Comparison of ENCODE assay signal across 15 cellular contexts in the genomic region with DNA sequence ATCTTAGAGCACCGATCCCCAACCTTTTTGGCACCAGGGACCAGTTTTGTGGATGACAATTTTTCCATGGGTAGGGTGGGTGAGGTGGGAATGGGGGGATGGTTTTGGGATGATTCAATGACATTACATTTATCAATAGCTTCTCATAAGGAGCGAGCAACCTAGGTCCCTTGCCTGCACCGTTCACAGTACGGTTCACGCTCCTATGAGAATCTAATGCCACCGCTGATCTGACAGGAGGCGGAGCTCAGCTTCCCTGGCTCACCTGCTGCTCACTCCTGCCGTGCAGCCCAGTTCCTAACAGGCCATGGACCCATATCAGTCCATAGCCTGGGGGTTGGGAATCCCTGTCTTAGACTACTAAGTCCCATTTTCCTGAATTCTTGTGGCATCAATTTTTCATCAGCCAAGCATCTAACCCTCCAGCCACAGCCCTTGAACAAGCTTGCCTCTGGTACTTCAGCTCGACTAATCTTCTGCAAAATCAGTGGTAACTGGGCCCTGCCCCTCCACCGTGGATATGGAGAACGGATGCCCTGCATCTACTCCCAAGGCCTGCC. TPM values are rescaled to one million over a fixed set of nuclear protein-coding genes. Genes with fewer than 3 reads are reported as not detected.
DNase-seq lines count a peak whose midpoint lies in the region; ATAC-seq and TF ChIP-seq lines count a peak whose summit lies in the region.
"Had no signal": no experiment of that assay in that cellular context is flagged by ENCODE, and none has a peak within 500 bp of the region (broad histone marks: within the 10 kb centered on the region; RNA-seq: fewer than 3 reads in every experiment).

No MANE protein-coding gene starts in this region.

- peaks cover 9% of the 10 kb centered on the region for H3K4me1 Mint-ChIP-seq in activated CD8-positive, alpha-beta memory T cell treated with anti-CD3 and anti-CD28 coated beads, Interleukin-2, amount 10 ng/mL, durations not matched to agents 7 days and 5 days
- H3K4me1 Mint-ChIP-seq in naive thymus-derived CD8-positive, alpha-beta T cell, result peaks cover 1 to 19% (median 9%) of the 10 kb centered on the region in 4 donors

- no peaks in the 10 kb centered on the region for H3K27me3 ChIP-seq in Panc1 (ENCODE audit: control insufficient read depth, insufficient read depth, low read length)
- H3K27me3 ChIP-seq in suprapubic skin, result no peaks in the 10 kb centered on the region

- peak; percentile 33 for DNase-seq in activated CD8-positive, alpha-beta memory T cell treated with anti-CD3 and anti-CD28 coated beads, Interleukin-2, amount 50 U/mL, for 48 hours
- no peak for DNase-seq in activated CD8-positive, alpha-beta memory T cell treated with anti-CD3 and anti-CD28 coated beads, Interleukin-2, amount 10 ng/mL, durations not matched to agents 7 days and 5 days
- DNase-seq in Panc1 (ENCODE audit: low read depth, low spot score) (no peak), mesenteric fat pad (ENCODE audit: low spot score) (peak; percentile 64), suprapubic skin (ENCODE audit: low spot score in 2 of 2) (peak; percentile 40 to 57), left colon (no peak)
- DNase-seq in stimulated activated naive CD4-positive, alpha-beta T cell (lab: John Stamatoyannopoulos, UW), result no peak
- DNase-seq in naive thymus-derived CD8-positive, alpha-beta T cell, result no peak
- DNase-seq: ACHN; CD4-positive, alpha-beta memory T cell; DMS79 treated with DMSO at 0.1 percent for 48 hours; EL; HCEC 1CT had no signal

- H3K27me3 Mint-ChIP-seq in activated CD8-positive, alpha-beta memory T cell treated with anti-CD3 and anti-CD28 coated beads, Interleukin-2, amount 10 ng/mL, durations not matched to agents 7 days and 5 days, result no peaks in the 10 kb centered on the region
- no peaks in the 10 kb centered on the region for H3K27me3 Mint-ChIP-seq in naive thymus-derived CD8-positive, alpha-beta T cell
- H3K27me3 Mint-ChIP-seq: CD4-positive, alpha-beta memory T cell had no signal

- H3K4me3 ChIP-seq in Panc1 (ENCODE audit: low read depth in 2 of 2, low read length in 2 of 2), result no peak overlapping the region
- H3K4me3 ChIP-seq in suprapubic skin, result no peak overlapping the region

- BruUV-seq in Panc1 (replicated peaks; lab: Mats Ljungman, UMichigan), result no TSS peak

- H3K4me3 Mint-ChIP-seq in activated CD8-positive, alpha-beta memory T cell treated with anti-CD3 and anti-CD28 coated beads, Interleukin-2, amount 10 ng/mL, durations not matched to agents 7 days and 5 days, result no peak overlapping the region
- H3K4me3 Mint-ChIP-seq in naive thymus-derived CD8-positive, alpha-beta T cell, result no peak overlapping the region
- H3K4me3 Mint-ChIP-seq: CD4-positive, alpha-beta memory T cell had no signal

- intact Hi-C loops in Panc1 (cut with micrococcal nuclease; ENCODE audit: unreplicated experiment) (no loop called here), left colon (cut with DNase I, micrococcal nuclease) (no loop called here)

- POLR2A ChIA-PET in Panc1 (lab: Charles Lee), result interaction anchor here (0.6 to 1.1 kb wide), 6 partner anchors 33 to 849 kb away, joined by 3 to 24 read pairs (median 5); a partner anchor contains a TSS
- POLR2A ChIA-PET in naive thymus-derived CD8-positive, alpha-beta T cell (lab: Charles Lee), result interaction anchor here (0.7 kb wide), 2 partner anchors 506 to 1443 kb away, joined by 3 to 6 read pairs; no protein-coding TSS in a partner anchor

- H3K9me3 Mint-ChIP-seq in activated CD8-positive, alpha-beta memory T cell treated with anti-CD3 and anti-CD28 coated beads, Interleukin-2, amount 10 ng/mL, durations not matched to agents 7 days and 5 days (ENCODE audit: low read depth), result no peaks in the 10 kb centered on the region
- no peaks in the 10 kb centered on the region for H3K9me3 Mint-ChIP-seq in naive thymus-derived CD8-positive, alpha-beta T cell
- H3K9me3 Mint-ChIP-seq: CD4-positive, alpha-beta memory T cell had no signal

- no peak overlapping the region for H3K27ac Mint-ChIP-seq in activated CD8-positive, alpha-beta memory T cell treated with anti-CD3 and anti-CD28 coated beads, Interleukin-2, amount 10 ng/mL, durations not matched to agents 7 days and 5 days
- H3K27ac Mint-ChIP-seq in naive thymus-derived CD8-positive, alpha-beta T cell, result peak overlapping the region in 1 of 10 donors; percentile 47

- H3K4me1 ChIP-seq in Panc1 (ENCODE audit: control insufficient read depth, insufficient read depth, low read length), result 0 out of 2 replicates have a peak, but pooled peaks cover 2% of the 10 kb centered on the region
- no peaks in the 10 kb centered on the region for H3K4me1 ChIP-seq in suprapubic skin

- WGBS in suprapubic skin, result 75% methylated on average over 11 of the region's 11 CpGs

- H3K9me3 ChIP-seq in Panc1 (ENCODE audit: control insufficient read depth, insufficient read depth, low read depth, low read length) (no peaks in the 10 kb centered on the region), suprapubic skin (no peaks in the 10 kb centered on the region)

- in situ Hi-C loops in Panc1 (cut with HindIII; ENCODE audit: low pct_unique_long_range_greater_than_20kb, low sequenced_read_pairs), result no loop called here

- TF ChIP-seq POLR2A in suprapubic skin (IDR thresholded peaks at IDR 0.05), result no peak

- no peaks in the 10 kb centered on the region for H3K36me3 ChIP-seq in Panc1 (ENCODE audit: control insufficient read depth, insufficient read depth, low read length)
- no peaks in the 10 kb centered on the region for H3K36me3 ChIP-seq in suprapubic skin

- no peaks in the 10 kb centered on the region for H3K36me3 Mint-ChIP-seq in activated CD8-positive, alpha-beta memory T cell treated with anti-CD3 and anti-CD28 coated beads, Interleukin-2, amount 10 ng/mL, durations not matched to agents 7 days and 5 days
- no peaks in the 10 kb centered on the region for H3K36me3 Mint-ChIP-seq in naive thymus-derived CD8-positive, alpha-beta T cell
- H3K36me3 Mint-ChIP-seq: CD4-positive, alpha-beta memory T cell had no signal

- H3K27ac ChIP-seq in Panc1 (ENCODE audit: low read length) (no peak overlapping the region), suprapubic skin (no peak overlapping the region)
- H3K27ac ChIP-seq: C4-2B, HL-60 had no signal

- TF ChIP-seq CTCF in Panc1 (IDR thresholded peaks at IDR 0.05) (no peak), suprapubic skin (IDR thresholded peaks at IDR 0.05) (no peak)

- no peak for TF ChIP-seq EP300 in suprapubic skin (IDR thresholded peaks at IDR 0.05)

- no peak for ATAC-seq in activated CD8-positive, alpha-beta memory T cell treated with anti-CD3 and anti-CD28 coated beads, Interleukin-2, amount 10 ng/mL, durations not matched to agents 7 days and 5 days
- 0 out of 2 replicates have a peak, but pooled peaks have one; percentile 4 for ATAC-seq in Panc1
- no peak for ATAC-seq in left colon
- ATAC-seq in naive thymus-derived CD8-positive, alpha-beta T cell, result no peak

- CTCF ChIA-PET in activated CD8-positive, alpha-beta memory T cell treated with anti-CD3 and anti-CD28 coated beads, Interleukin-2, amount 10 ng/mL, durations not matched to agents 7 days and 5 days (lab: Charles Lee), result interaction anchor here (0.7 to 2.6 kb wide), 4 partner anchors 9 to 37 kb away, joined by 3 to 10 read pairs (median 6); a partner anchor contains a TSS
- CTCF ChIA-PET in Panc1 (lab: Charles Lee), result interaction anchor here (0.5 to 9.8 kb wide), 25 partner anchors 9 to 983 kb away, joined by 3 to 111 read pairs (median 5); a partner anchor contains a TSS

RNA-seq across cellular contexts. Expression of a gene that starts 37.0 kb away (rescaled TPM):
- 10 to 100 TPM; 19.9 to 25.4 TPM for total RNA-seq in activated CD8-positive, alpha-beta memory T cell treated with anti-CD3 and anti-CD28 coated beads, Interleukin-2, amount 10 ng/mL, durations not matched to agents 7 days and 5 days
- total RNA-seq in Panc1 (2021; ENCODE audit: unreplicated experiment) (255 TPM), mesenteric fat pad (18.0 TPM), suprapubic skin (10 to 100 TPM; 11.0 to 20.4 (median 17.1) TPM), left colon (10 to 100 TPM; 10.7 to 11.7 TPM)
- polyA plus RNA-seq in Panc1 (2012; ENCODE audit: insufficient read length), result 324 TPM
- total RNA-seq in naive thymus-derived CD8-positive, alpha-beta T cell, result 10 to 100 TPM; 35.4 to 35.6 TPM
- under 1 TPM; 0.15 to 0.58 (median 0.35) TPM for polyA plus RNA-seq in naive thymus-derived CD8-positive, alpha-beta T cell

Comparison
In these comparisons a context has a peak if more than half of its experiments do, and no peak if none do; other contexts are left out.
1. DNase-seq: peak in activated CD8-positive, alpha-beta memory T cell treated with anti-CD3 and anti-CD28 coated beads, Interleukin-2, amount 50 U/mL, for 48 hours (single experiment), mesenteric fat pad (single experiment) and suprapubic skin (2 of 2); none in activated CD8-positive, alpha-beta memory T cell treated with anti-CD3 and anti-CD28 coated beads, Interleukin-2, amount 10 ng/mL, durations not matched to agents 7 days and 5 days (single experiment), Panc1 (single experiment), left colon (0 of 2), stimulated activated naive CD4-positive, alpha-beta T cell (0 of 6) and naive thymus-derived CD8-positive, alpha-beta T cell (0 of 10).